ENCODE assay signal across 31 cellular contexts in genomic region chr3:127998596-127998995, GRCh38.
"Had no signal": no experiment of that assay in that cellular context is flagged by ENCODE, and none has a peak within 500 bp of the region (broad histone marks: within the 10 kb centered on the region; RNA-seq: fewer than 3 reads in every experiment).

No MANE protein-coding gene starts in this region.

- H3K4me2 ChIP-seq: PC-9 had no signal

- H3K4me3 Mint-ChIP-seq: activated CD4-positive, alpha-beta memory T cell treated with anti-CD3 and anti-CD28 coated beads, Interleukin-2, amount 10 ng/mL, durations not matched to agents 7 days and 5 days; activated naive CD4-positive, alpha-beta T cell treated with anti-CD3 and anti-CD28 coated beads, Interleukin-2, amount 50 U/mL, for 24 hours; activated naive CD8-positive, alpha-beta T cell treated with anti-CD3 and anti-CD28 coated beads, Interleukin-2, amount 10 ng/mL, durations not matched to agents 7 days and 5 days; activated T-cell treated with anti-CD3 and anti-CD28 coated beads, Interleukin-2, amount 50 U/mL, for 24 hours; IgD-negative memory B cell had no signal

- H2AFZ ChIP-seq: PC-9 had no signal

- H3K4me1 ChIP-seq: ascending aorta had no signal

- H3K27ac ChIP-seq: ascending aorta, cardiac muscle cell, PC-9, VCaP had no signal

- H3K27me3 ChIP-seq: ascending aorta, cardiac muscle cell had no signal

- H3K36me3 Mint-ChIP-seq: activated naive CD4-positive, alpha-beta T cell treated with anti-CD3 and anti-CD28 coated beads, Interleukin-2, amount 50 U/mL, for 24 hours; activated naive CD8-positive, alpha-beta T cell treated with anti-CD3 and anti-CD28 coated beads, Interleukin-2, amount 10 ng/mL, durations not matched to agents 7 days and 5 days; IgD-negative memory B cell had no signal

- H3K9me3 Mint-ChIP-seq: activated CD4-positive, alpha-beta memory T cell treated with anti-CD3 and anti-CD28 coated beads, Interleukin-2, amount 10 ng/mL, durations not matched to agents 7 days and 5 days; activated naive CD4-positive, alpha-beta T cell treated with anti-CD3 and anti-CD28 coated beads, Interleukin-2, amount 50 U/mL, for 24 hours; activated naive CD8-positive, alpha-beta T cell treated with anti-CD3 and anti-CD28 coated beads, Interleukin-2, amount 10 ng/mL, durations not matched to agents 7 days and 5 days; activated T-cell treated with anti-CD3 and anti-CD28 coated beads, Interleukin-2, amount 50 U/mL, for 24 hours; activated T-helper 2 cell treated with anti-CD3 and anti-CD28 coated beads, Interferon-gamma antibody, Interleukin-2, Interleukin-4, amounts not matched to agents 10 μg/mL and 5 μg/mL and 100 μg/mL, durations not matched to agents 14 hours and 24 hours and 36 hours; IgD-negative memory B cell had no signal

- H3K27me3 Mint-ChIP-seq: activated T-cell treated with anti-CD3 and anti-CD28 coated beads, Interleukin-2, amount 50 U/mL, for 24 hours had no signal

- H3K36me3 ChIP-seq: ascending aorta, cardiac muscle cell, MG63 had no signal

- DNase-seq: activated CD4-positive, alpha-beta memory T cell treated with anti-CD3 and anti-CD28 coated beads, Interleukin-2, amount 10 ng/mL, durations not matched to agents 7 days and 5 days; activated CD4-positive, alpha-beta T cell treated with anti-CD3 and anti-CD28 coated beads for 1 hour; activated CD4-positive, alpha-beta T cell treated with anti-CD3 and anti-CD28 coated beads for 48 hours; activated CD4-positive, CD25-positive, alpha-beta regulatory T cell; activated gamma-delta T cell; activated naive CD4-positive, alpha-beta T cell treated with Interleukin-2 at 50 U/mL for 16 hours; activated naive CD8-positive, alpha-beta T cell treated with anti-CD3 and anti-CD28 coated beads, Interleukin-2, amount 10 ng/mL, durations not matched to agents 7 days and 5 days; activated T-cell treated with anti-CD3 and anti-CD28 coated beads, Interleukin-2, amount 50 U/mL, for 24 hours; amygdala; Karpas-422; KBM-7; MG63; NCI-H1048; NCI-H1105 treated with DMSO at 0.1 percent for 48 hours; NCI-H1436; NCI-H2029; NCI-H526; NCI-H748 treated with DMSO at 0.1 percent for 48 hours; NK-92 treated with Interleukin-12 subunit alpha and Interleukin-12 subunit beta, amount 100 ng/mL, for 24 hours; PC-9; Right ventricle myocardium superior; SW 1271; T-helper 1 cell; T-helper 2 cell; T-helper 9 cell had no signal

- H3K4me1 Mint-ChIP-seq: activated CD4-positive, alpha-beta memory T cell treated with anti-CD3 and anti-CD28 coated beads, Interleukin-2, amount 10 ng/mL, durations not matched to agents 7 days and 5 days; activated naive CD4-positive, alpha-beta T cell treated with anti-CD3 and anti-CD28 coated beads, Interleukin-2, amount 50 U/mL, for 24 hours; activated naive CD8-positive, alpha-beta T cell treated with anti-CD3 and anti-CD28 coated beads, Interleukin-2, amount 10 ng/mL, durations not matched to agents 7 days and 5 days had no signal

- H3K9me3 ChIP-seq: ascending aorta had no signal

- H3K4me3 ChIP-seq: ascending aorta, cardiac muscle cell, MG63, PC-9 had no signal

- H3K27ac Mint-ChIP-seq: activated CD4-positive, alpha-beta memory T cell treated with anti-CD3 and anti-CD28 coated beads, Interleukin-2, amount 10 ng/mL, durations not matched to agents 7 days and 5 days; activated naive CD4-positive, alpha-beta T cell treated with anti-CD3 and anti-CD28 coated beads, Interleukin-2, amount 50 U/mL, for 24 hours; activated naive CD8-positive, alpha-beta T cell treated with anti-CD3 and anti-CD28 coated beads, Interleukin-2, amount 10 ng/mL, durations not matched to agents 7 days and 5 days; activated T-cell treated with anti-CD3 and anti-CD28 coated beads, Interleukin-2, amount 50 U/mL, for 24 hours; activated T-helper 2 cell treated with anti-CD3 and anti-CD28 coated beads, Interferon-gamma antibody, Interleukin-2, Interleukin-4, amounts not matched to agents 10 μg/mL and 5 μg/mL and 100 μg/mL, durations not matched to agents 14 hours and 24 hours and 36 hours; IgD-negative memory B cell had no signal
